12 cellular contexts compared by ENCODE assay signal in the genomic region with DNA sequence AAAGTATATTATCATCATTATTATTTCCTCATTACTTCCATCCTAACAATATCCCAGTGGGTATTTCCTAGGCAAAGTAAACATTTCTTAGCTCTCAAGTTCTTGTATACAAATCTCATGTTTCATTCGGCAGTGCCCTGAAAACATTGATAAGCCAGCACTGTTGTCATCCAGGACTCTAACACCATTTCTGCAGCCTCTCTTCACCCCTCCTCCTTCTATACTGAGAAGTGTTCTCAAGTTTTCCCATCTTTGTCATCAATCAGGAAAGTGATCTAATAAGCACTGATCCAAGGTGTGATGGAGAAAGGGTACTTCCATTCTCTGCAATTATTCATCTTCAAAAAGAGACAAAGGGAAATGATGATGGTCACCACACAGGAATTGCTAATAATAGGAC.
A peak's percentile ranks its signal among the peaks of the same experiment; 100 is the strongest.
DNase-seq lines count a peak whose midpoint lies in the region; ATAC-seq and TF ChIP-seq lines count a peak whose summit lies in the region.
"Had no signal": no experiment of that assay in that cellular context is flagged by ENCODE, and none has a peak within 500 bp of the region (broad histone marks: within the 10 kb centered on the region; RNA-seq: fewer than 3 reads in every experiment).

No MANE protein-coding gene starts in this region.

- H3K9ac ChIP-seq in parathyroid adenoma (no peak overlapping the region), mesendoderm (ENCODE audit: low read length) (no peak overlapping the region)

- TF ChIP-seq CTCF in fibroblast of pulmonary artery (IDR thresholded peaks at IDR 0.05; ENCODE audit: low read length, missing control alignments) (no peak), parathyroid adenoma (IDR thresholded peaks at IDR 0.05) (no peak), upper lobe of right lung (IDR thresholded peaks at IDR 0.05) (no peak)

- no peak overlapping the region for H3K23ac ChIP-seq in mesendoderm (ENCODE audit: low read length)

- ATAC-seq in upper lobe of right lung: no peak

- H4K5ac ChIP-seq in mesendoderm (ENCODE audit: low read length): no peak overlapping the region

- H3K4ac ChIP-seq in mesendoderm (ENCODE audit: low read depth, low read length): no peak overlapping the region

- no peak overlapping the region for H2BK5ac ChIP-seq in mesendoderm (ENCODE audit: low read length)

- H3K4me2 ChIP-seq in parathyroid adenoma (ENCODE audit: low read length): no peak overlapping the region
- H3K4me2 ChIP-seq in mesendoderm (ENCODE audit: low read length): no peak overlapping the region

- H3K18ac ChIP-seq in mesendoderm (ENCODE audit: low read length): no peak overlapping the region

- DNase-seq in NCI-H748 (lab: John Stamatoyannopoulos, UW; ENCODE audit: unreplicated experiment): peak; percentile 11
- DNase-seq in NCI-H748 treated with DMSO at 0.1 percent for 48 hours (lab: John Stamatoyannopoulos, UW): no peak
- peak; percentile 39 for DNase-seq in fibroblast of pulmonary artery (ENCODE audit: low read depth)
- no peak for DNase-seq in upper lobe of right lung
- no peak for DNase-seq in effector CD8-positive, alpha-beta T cell (lab: John Stamatoyannopoulos, UW)
- DNase-seq in MV-4-11 (lab: John Stamatoyannopoulos, UW): no peak
- no peak for DNase-seq in mesendoderm
- DNase-seq: activated B cell treated with CpG ODN at 0.5 μM for 24 hours; activated T-cell treated with anti-CD3 and anti-CD28 coated beads, Interleukin-2, amount 50 U/mL, for 1 hour; NCI-H1105 had no signal

- H3K56ac ChIP-seq in mesendoderm (ENCODE audit: low read length): no peak overlapping the region

- H3K27me3 ChIP-seq in parathyroid adenoma (ENCODE audit: control insufficient read depth, insufficient read depth, low read length) (no peaks in the 10 kb centered on the region), upper lobe of right lung (no peaks in the 10 kb centered on the region), mesendoderm (ENCODE audit: insufficient read depth, low read length, poor library complexity) (peaks cover 2% of the 10 kb centered on the region)
- H3K27me3 ChIP-seq: neutrophil had no signal

- intact Hi-C loops in upper lobe of right lung (cut with DNase I): no loop called here

- WGBS in mesendoderm (ENCODE audit: extremely low coverage, insufficient coverage, low lambda C conversion rate): no CpG with 5 or more reads among the region's 1 CpG

- no peak overlapping the region for H2AK5ac ChIP-seq in mesendoderm (ENCODE audit: low read length)

- no peaks in the 10 kb centered on the region for H3K36me3 ChIP-seq in parathyroid adenoma (ENCODE audit: control insufficient read depth, insufficient read depth, low read length)
- H3K36me3 ChIP-seq in upper lobe of right lung: no peaks in the 10 kb centered on the region
- no peaks in the 10 kb centered on the region for H3K36me3 ChIP-seq in mesendoderm (ENCODE audit: control insufficient read depth, insufficient read depth, low read length)
- H3K36me3 ChIP-seq: neutrophil had no signal

- H2BK120ac ChIP-seq in mesendoderm (ENCODE audit: low read depth, low read length): no peak overlapping the region

- H3K27ac ChIP-seq in parathyroid adenoma (peak overlapping the region; percentile 59), upper lobe of right lung (peak overlapping the region; percentile 28), mesendoderm (ENCODE audit: low read depth, low read length) (no peak overlapping the region)
- H3K27ac ChIP-seq: neutrophil had no signal

- H3K4me1 ChIP-seq in parathyroid adenoma (peaks cover 19% of the 10 kb centered on the region), upper lobe of right lung (peaks cover 25% of the 10 kb centered on the region), mesendoderm (ENCODE audit: control insufficient read depth, low read depth, low read length) (peaks cover 4% of the 10 kb centered on the region)

- no peaks in the 10 kb centered on the region for H3K79me1 ChIP-seq in mesendoderm (ENCODE audit: low read length)

- H3K4me3 ChIP-seq in fibroblast of pulmonary artery (replicated peaks; ENCODE audit: low read depth, low read length) (peak overlapping the region; percentile 2), parathyroid adenoma (ENCODE audit: low read depth, low read length) (no peak overlapping the region), upper lobe of right lung (no peak overlapping the region), mesendoderm (ENCODE audit: low read length) (no peak overlapping the region)

- H3K9me3 ChIP-seq in parathyroid adenoma (ENCODE audit: control insufficient read depth, low read length) (no peaks in the 10 kb centered on the region), upper lobe of right lung (no peaks in the 10 kb centered on the region)
- H3K9me3 ChIP-seq: neutrophil had no signal

- H3K79me2 ChIP-seq in parathyroid adenoma: peaks cover 3% of the 10 kb centered on the region
- H3K79me2 ChIP-seq in mesendoderm (ENCODE audit: control insufficient read depth, insufficient read depth, low read length): no peaks in the 10 kb centered on the region

- H4K8ac ChIP-seq in mesendoderm (ENCODE audit: low read depth, low read length): no peak overlapping the region

- no peak overlapping the region for H2AFZ ChIP-seq in parathyroid adenoma

- H2BK15ac ChIP-seq in mesendoderm (replicated peaks; ENCODE audit: low read depth): no peak overlapping the region

Comparison
In these comparisons a context has a peak if more than half of its experiments do, and no peak if none do; other contexts are left out.
1. DNase-seq: peak in NCI-H748 (single experiment) and fibroblast of pulmonary artery (single experiment); none in NCI-H748 treated with DMSO at 0.1 percent for 48 hours (single experiment), upper lobe of right lung (single experiment), effector CD8-positive, alpha-beta T cell (single experiment), MV-4-11 (single experiment) and mesendoderm (single experiment).